ENCODE assay signal across 27 cellular contexts in genomic region chr12:57551637-57552305, GRCh38. TPM values are rescaled to one million over a fixed set of nuclear protein-coding genes. Genes with fewer than 3 reads are reported as not detected.
DNase-seq lines count a peak whose midpoint lies in the region; ATAC-seq and TF ChIP-seq lines count a peak whose summit lies in the region.
"Had no signal": no experiment of that assay in that cellular context is flagged by ENCODE, and none has a peak within 500 bp of the region (broad histone marks: within the 10 kb centered on the region; RNA-seq: fewer than 3 reads in every experiment).

No MANE protein-coding gene starts in this region.

- H3F3A ChIP-seq in SK-N-SH (replicated peaks; ENCODE audit: insufficient read depth), result peaks cover 6% of the 10 kb centered on the region

- no peaks in the 10 kb centered on the region for H3K9me3 Mint-ChIP-seq in activated T-helper 1 cell treated with anti-CD3 and anti-CD28 coated beads, Interleukin-12 subunit alpha, Interleukin-12 subunit beta, Interleukin-2, Interleukin-4 antibody, amounts not matched to agents 30 ng/mL and 10 ng/mL and 1 ng/mL, durations not matched to agents 14 hours and 24 hours and 36 hours
- H3K9me3 Mint-ChIP-seq: activated B cell treated with CpG ODN at 0.5 μM for 24 hours; mesothelial cell of epicardium; naive thymus-derived CD4-positive, alpha-beta T cell had no signal

- no peaks in the 10 kb centered on the region for H3K27me3 ChIP-seq in SK-N-SH (ENCODE audit: insufficient read depth)

- intact Hi-C loops in activated T-helper 1 cell treated with anti-CD3 and anti-CD28 coated beads, Interleukin-12 subunit alpha, Interleukin-12 subunit beta, Interleukin-2, Interleukin-4 antibody, amounts not matched to agents 30 ng/mL and 10 ng/mL and 1 ng/mL, durations not matched to agents 14 hours and 24 hours and 36 hours (cut with micrococcal nuclease), result loop anchor here (5.0 kb wide), 1 partner anchor 61 kb away; the partner anchor contains the start of gene ARHGEF25
- intact Hi-C loops in posterior vena cava (cut with DNase I), result no loop called here

- TF ChIP-seq CTCF in SK-N-SH (IDR thresholded peaks at IDR 0.05), result no peak
- no peak for TF ChIP-seq CTCF in omental fat pad (IDR thresholded peaks at IDR 0.05)

- ATAC-seq in SK-N-SH treated with all-trans-retinoic acid at 6 μM for 48 hours (no peak), omental fat pad (ENCODE audit: low FRiP score) (no peak), HG03045 (IDR thresholded peaks at IDR 0.05; ENCODE audit: unreplicated experiment) (no peak)
- ATAC-seq: gastrocnemius medialis; naive thymus-derived CD4-positive, alpha-beta T cell had no signal

- H3K79me2 ChIP-seq in SK-N-SH (ENCODE audit: insufficient read depth), result peaks cover 43% of the 10 kb centered on the region; the same call in 1 of the 2 replicates

- no peak for TF ChIP-seq RAD21 in SK-N-SH (IDR thresholded peaks at IDR 0.05; ENCODE audit: low read length)

- H3K36me3 ChIP-seq in SK-N-SH (replicated peaks in 1 of 2; ENCODE audit: control insufficient read depth in 1 of 2, insufficient read depth in 2 of 2, low read length in 1 of 2), result peaks cover 2 to 9% of the 10 kb centered on the region in 2 experiments
- H3K36me3 ChIP-seq: esophagus muscularis mucosa, gastrocnemius medialis, left ventricle myocardium inferior, transverse colon had no signal

- no peak overlapping the region for H3K27ac Mint-ChIP-seq in activated T-helper 1 cell treated with anti-CD3 and anti-CD28 coated beads, Interleukin-12 subunit alpha, Interleukin-12 subunit beta, Interleukin-2, Interleukin-4 antibody, amounts not matched to agents 30 ng/mL and 10 ng/mL and 1 ng/mL, durations not matched to agents 14 hours and 24 hours and 36 hours
- H3K27ac Mint-ChIP-seq: activated B cell treated with CpG ODN at 0.5 μM for 24 hours, mesothelial cell of epicardium had no signal

- CTCF ChIA-PET in SK-N-SH (lab: Yijun Ruan, JAX), result interaction anchor here (0.7 to 5.1 kb wide), 3 partner anchors 31 to 70 kb away, joined by 3 to 24 read pairs (median 11); no protein-coding TSS in a partner anchor

- no peak for TF ChIP-seq EP300 in SK-N-SH (IDR thresholded peaks at IDR 0.05; ENCODE audit: borderline replicate concordance in 1 of 2, low read depth in 1 of 2, low read length in 1 of 2)

- H3K4me3 Mint-ChIP-seq in activated T-helper 1 cell treated with anti-CD3 and anti-CD28 coated beads, Interleukin-12 subunit alpha, Interleukin-12 subunit beta, Interleukin-2, Interleukin-4 antibody, amounts not matched to agents 30 ng/mL and 10 ng/mL and 1 ng/mL, durations not matched to agents 14 hours and 24 hours and 36 hours, result peak overlapping the region; percentile 72
- H3K4me3 Mint-ChIP-seq: activated B cell treated with CpG ODN at 0.5 μM for 24 hours, mesothelial cell of epicardium had no signal

- H3K4me1 Mint-ChIP-seq in activated T-helper 1 cell treated with anti-CD3 and anti-CD28 coated beads, Interleukin-12 subunit alpha, Interleukin-12 subunit beta, Interleukin-2, Interleukin-4 antibody, amounts not matched to agents 30 ng/mL and 10 ng/mL and 1 ng/mL, durations not matched to agents 14 hours and 24 hours and 36 hours (ENCODE audit: low read depth), result peaks cover 23% of the 10 kb centered on the region

- H2AFZ ChIP-seq in SK-N-SH (ENCODE audit: low read depth), result no peak overlapping the region

- H3K36me3 Mint-ChIP-seq in activated T-helper 1 cell treated with anti-CD3 and anti-CD28 coated beads, Interleukin-12 subunit alpha, Interleukin-12 subunit beta, Interleukin-2, Interleukin-4 antibody, amounts not matched to agents 30 ng/mL and 10 ng/mL and 1 ng/mL, durations not matched to agents 14 hours and 24 hours and 36 hours (ENCODE audit: low read depth), result no peaks in the 10 kb centered on the region
- H3K36me3 Mint-ChIP-seq: mesothelial cell of epicardium; naive thymus-derived CD4-positive, alpha-beta T cell had no signal

- H3K27ac ChIP-seq in SK-N-SH (ENCODE audit: low read depth in 2 of 2, low read length in 1 of 2), result no peak overlapping the region; a peak in 1 of 4 replicates
- H3K27ac ChIP-seq in substantia nigra (ENCODE audit: low read depth, low read length, poor library complexity, severe bottlenecking), result no peak overlapping the region
- H3K27ac ChIP-seq: coronary artery, esophagus muscularis mucosa, gastrocnemius medialis, left ventricle myocardium inferior, transverse colon had no signal

- WGBS in SK-N-SH (ENCODE audit: low lambda C conversion rate), result 80% methylated on average over 3 of the region's 3 CpGs

- peak overlapping the region; percentile 6 to 90; a peak in 2 of 4 replicates for H3K4me3 ChIP-seq in SK-N-SH (ENCODE audit: low read depth in 2 of 2, low read length in 1 of 2)
- H3K4me3 ChIP-seq: coronary artery, esophagus muscularis mucosa, gastrocnemius medialis, left ventricle myocardium inferior, transverse colon had no signal

- no peaks in the 10 kb centered on the region for H3K9me2 ChIP-seq in SK-N-SH

- no peaks in the 10 kb centered on the region for H4K20me1 ChIP-seq in SK-N-SH (ENCODE audit: insufficient read depth)

- peaks cover 4 to 33% of the 10 kb centered on the region in 2 experiments; a peak in 3 of 4 replicates for H3K4me1 ChIP-seq in SK-N-SH (ENCODE audit: control insufficient read depth in 1 of 2, insufficient read depth in 2 of 2, low read depth in 1 of 2, low read length in 1 of 2)

- POLR2A ChIA-PET in SK-N-SH (lab: Yijun Ruan, JAX), result interaction anchor here (1.2 kb wide), 1 partner anchor 31 kb away, joined by 5 read pairs; the partner anchor contains the start of gene DDIT3

- H3K4me2 ChIP-seq in SK-N-SH, result peak overlapping the region; percentile 94

- no peaks in the 10 kb centered on the region for H3K9me3 ChIP-seq in SK-N-SH
- H3K9me3 ChIP-seq: esophagus muscularis mucosa, gastrocnemius medialis, left ventricle myocardium inferior, transverse colon had no signal

- H3K27me3 Mint-ChIP-seq in activated T-helper 1 cell treated with anti-CD3 and anti-CD28 coated beads, Interleukin-12 subunit alpha, Interleukin-12 subunit beta, Interleukin-2, Interleukin-4 antibody, amounts not matched to agents 30 ng/mL and 10 ng/mL and 1 ng/mL, durations not matched to agents 14 hours and 24 hours and 36 hours (ENCODE audit: insufficient read depth), result peaks cover 15% of the 10 kb centered on the region

- no peak overlapping the region for H3K9ac ChIP-seq in SK-N-SH

- DNase-seq in SK-N-SH (no peak), islet precursor cell (peak; percentile 45), posterior vena cava (ENCODE audit: low spot score) (peak; percentile 24), omental fat pad (ENCODE audit: low spot score) (no peak), substantia nigra (lab: John Stamatoyannopoulos, UW) (no peak)
- DNase-seq in activated T-helper 1 cell treated with anti-CD3 and anti-CD28 coated beads, Interleukin-12 subunit alpha, Interleukin-12 subunit beta, Interleukin-2, Interleukin-4 antibody, amounts not matched to agents 30 ng/mL and 10 ng/mL and 1 ng/mL, durations not matched to agents 14 hours and 24 hours and 36 hours (ENCODE audit: low spot score), result no peak
- DNase-seq: 8988T; activated B cell treated with CpG ODN at 0.5 μM for 24 hours; activated CD4-positive, alpha-beta T cell treated with anti-CD3 and anti-CD28 coated beads, Interleukin-2, amount 50 U/mL, for 4 hours; activated CD8-positive, alpha-beta memory T cell treated with anti-CD3 and anti-CD28 coated beads, Interleukin-2, amount 50 U/mL, for 4 hours; activated effector memory CD4-positive, alpha-beta T cell treated with anti-CD3 and anti-CD28 coated beads, Interleukin-2, amount 50 U/mL, for 16 hours; DMS53; gastrocnemius medialis; GF-D8; hippocampal formation; left ventricle myocardium inferior; naive thymus-derived CD4-positive, alpha-beta T cell; NCI-H1092; NCI-H187 treated with DMSO at 0.1 percent for 48 hours; NCI-H226; NCI-H774; transverse colon had no signal

RNA-seq across cellular contexts. Expression of gene KIF5A, which starts 1.9 kb away (rescaled TPM):
- 6.2 and 8.9 TPM in 2 replicates for polyA plus RNA-seq in SK-N-SH (2012; rRNA removed)
- polyA plus RNA-seq in SK-N-SH (2012; cell fraction: cytosol; rRNA removed), result 2.8 and 3.8 TPM in 2 replicates
- polyA plus RNA-seq in SK-N-SH (2012; cell fraction: nucleus; rRNA removed), result 32.0 and 36.4 TPM in 2 replicates
- 2.4 TPM in 2 replicates for total RNA-seq in activated T-helper 1 cell treated with anti-CD3 and anti-CD28 coated beads, Interleukin-12 subunit alpha, Interleukin-12 subunit beta, Interleukin-2, Interleukin-4 antibody, amounts not matched to agents 30 ng/mL and 10 ng/mL and 1 ng/mL, durations not matched to agents 14 hours and 24 hours and 36 hours
- total RNA-seq in posterior vena cava, result under 1 TPM; 0.10 to 0.14 TPM
- total RNA-seq in omental fat pad, result under 1 TPM in 2 of 4 donors, not detected in 2; 0.09 to 0.13 TPM

RNA-seq across cellular contexts. Expression of gene DCTN2, which starts 4.8 kb away (rescaled TPM):
- 122 and 139 TPM in 2 replicates for polyA plus RNA-seq in SK-N-SH (2012; rRNA removed)
- 120 and 135 TPM in 2 replicates for polyA plus RNA-seq in SK-N-SH (2012; cell fraction: cytosol; rRNA removed)
- 165 and 176 TPM in 2 replicates for polyA plus RNA-seq in SK-N-SH (2012; cell fraction: nucleus; rRNA removed)
- total RNA-seq in activated T-helper 1 cell treated with anti-CD3 and anti-CD28 coated beads, Interleukin-12 subunit alpha, Interleukin-12 subunit beta, Interleukin-2, Interleukin-4 antibody, amounts not matched to agents 30 ng/mL and 10 ng/mL and 1 ng/mL, durations not matched to agents 14 hours and 24 hours and 36 hours, result 78.6 and 83.5 TPM in 2 replicates
- total RNA-seq in posterior vena cava (100 to 1,000 TPM in 1 of 2 donors, 10 to 100 TPM in 1; 90.6 to 104 TPM), omental fat pad (100 to 1,000 TPM in 3 of 4 donors, 10 to 100 TPM in 1; 96.0 to 134 (median 123) TPM)

RNA-seq across cellular contexts. Expression of gene MBD6, which starts 29.1 kb away (rescaled TPM):
- 3.6 and 8.6 TPM in 2 replicates for polyA plus RNA-seq in SK-N-SH (2012; rRNA removed)
- polyA plus RNA-seq in SK-N-SH (2012; cell fraction: cytosol; rRNA removed), result 3.1 and 6.8 TPM in 2 replicates
- polyA plus RNA-seq in SK-N-SH (2012; cell fraction: nucleus; rRNA removed), result 25.4 TPM in 2 replicates
- 63.3 and 66.8 TPM in 2 replicates for total RNA-seq in activated T-helper 1 cell treated with anti-CD3 and anti-CD28 coated beads, Interleukin-12 subunit alpha, Interleukin-12 subunit beta, Interleukin-2, Interleukin-4 antibody, amounts not matched to agents 30 ng/mL and 10 ng/mL and 1 ng/mL, durations not matched to agents 14 hours and 24 hours and 36 hours
- total RNA-seq in posterior vena cava, result 10 to 100 TPM; 46.5 to 49.1 TPM
- total RNA-seq in omental fat pad, result 10 to 100 TPM; 11.8 to 40.2 (median 15.2) TPM

RNA-seq across cellular contexts. Expression of gene DDIT3, which starts 31.5 kb away (rescaled TPM):
- polyA plus RNA-seq in SK-N-SH (2012; rRNA removed), result 26.3 and 36.5 TPM in 2 replicates
- polyA plus RNA-seq in SK-N-SH (2012; cell fraction: cytosol; rRNA removed), result 21.4 and 22.5 TPM in 2 replicates
- 82.2 and 97.2 TPM in 2 replicates for polyA plus RNA-seq in SK-N-SH (2012; cell fraction: nucleus; rRNA removed)
- 17.8 and 18.1 TPM in 2 replicates for total RNA-seq in activated T-helper 1 cell treated with anti-CD3 and anti-CD28 coated beads, Interleukin-12 subunit alpha, Interleukin-12 subunit beta, Interleukin-2, Interleukin-4 antibody, amounts not matched to agents 30 ng/mL and 10 ng/mL and 1 ng/mL, durations not matched to agents 14 hours and 24 hours and 36 hours
- total RNA-seq in posterior vena cava (10 to 100 TPM; 34.0 to 43.8 TPM), omental fat pad (10 to 100 TPM; 31.5 to 66.6 (median 35.5) TPM)

RNA-seq across cellular contexts. Expression of gene PIP4K2C, which starts 39.2 kb away (rescaled TPM):
- polyA plus RNA-seq in SK-N-SH (2012; rRNA removed), result 34.2 and 40.1 TPM in 2 replicates
- polyA plus RNA-seq in SK-N-SH (2012; cell fraction: cytosol; rRNA removed), result 35.5 and 40.3 TPM in 2 replicates
- polyA plus RNA-seq in SK-N-SH (2012; cell fraction: nucleus; rRNA removed), result 25.2 and 35.0 TPM in 2 replicates
- total RNA-seq in activated T-helper 1 cell treated with anti-CD3 and anti-CD28 coated beads, Interleukin-12 subunit alpha, Interleukin-12 subunit beta, Interleukin-2, Interleukin-4 antibody, amounts not matched to agents 30 ng/mL and 10 ng/mL and 1 ng/mL, durations not matched to agents 14 hours and 24 hours and 36 hours, result 22.8 and 25.7 TPM in 2 replicates
- total RNA-seq in posterior vena cava (10 to 100 TPM; 26.0 to 27.4 TPM), omental fat pad (10 to 100 TPM; 16.9 to 21.3 (median 17.6) TPM)

Comparison
In these comparisons a context has a peak if more than half of its experiments do, and no peak if none do; other contexts are left out.
1. DNase-seq: peak in islet precursor cell (single experiment) and posterior vena cava (single experiment); none in SK-N-SH (single experiment), activated T-helper 1 cell treated with anti-CD3 and anti-CD28 coated beads, Interleukin-12 subunit alpha, Interleukin-12 subunit beta, Interleukin-2, Interleukin-4 antibody, amounts not matched to agents 30 ng/mL and 10 ng/mL and 1 ng/mL, durations not matched to agents 14 hours and 24 hours and 36 hours (single experiment), omental fat pad (single experiment) and substantia nigra (0 of 49).